Comparison of ENCODE assay signal across 10 cellular contexts in the genomic region with DNA sequence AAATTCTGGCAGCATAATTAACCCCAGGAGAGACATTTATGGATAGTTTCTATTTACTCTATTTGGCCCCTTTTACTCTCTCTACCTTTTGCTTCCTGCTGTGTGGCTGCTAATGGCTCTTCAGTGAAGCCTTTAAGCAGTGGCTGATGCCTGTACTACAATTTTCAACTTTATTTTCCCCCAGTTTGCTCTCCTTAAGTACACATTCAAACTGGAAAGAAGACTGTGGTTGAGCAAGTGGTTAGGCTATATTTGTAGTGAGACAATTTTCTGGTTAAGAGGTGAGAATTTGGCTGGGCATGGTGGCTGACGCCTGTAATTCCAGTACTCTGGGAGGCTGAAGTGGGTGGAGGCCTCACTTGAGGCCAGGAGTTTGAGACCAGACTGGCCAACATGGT. TPM values are rescaled to one million over a fixed set of nuclear protein-coding genes. Genes with fewer than 3 reads are reported as not detected.
DNase-seq lines count a peak whose midpoint lies in the region; ATAC-seq and TF ChIP-seq lines count a peak whose summit lies in the region.
"Had no signal": no experiment of that assay in that cellular context is flagged by ENCODE, and none has a peak within 500 bp of the region (broad histone marks: within the 10 kb centered on the region; RNA-seq: fewer than 3 reads in every experiment).

No MANE protein-coding gene starts in this region.

- H3K9me3 Mint-ChIP-seq in CD8-positive, alpha-beta memory T cell, result no peaks in the 10 kb centered on the region

- no peaks in the 10 kb centered on the region for H3K27me3 ChIP-seq in CD8-positive, alpha-beta memory T cell (ENCODE audit: insufficient read depth, low read length, poor library complexity, severe bottlenecking)
- no peaks in the 10 kb centered on the region for H3K27me3 ChIP-seq in mesenchymal stem cell (ENCODE audit: control insufficient read depth in 1 of 2, insufficient read depth in 1 of 2, low read length in 2 of 2)

- no peak overlapping the region for H4K8ac ChIP-seq in mesenchymal stem cell (ENCODE audit: low read length)

- H3K18ac ChIP-seq in mesenchymal stem cell (ENCODE audit: low read depth in 1 of 2, low read length in 2 of 2), result peak overlapping the region in 1 of 2 experiments; percentile 29

- H3K36me3 ChIP-seq in CD8-positive, alpha-beta memory T cell (ENCODE audit: insufficient read depth, low read length), result no peaks in the 10 kb centered on the region
- H3K36me3 ChIP-seq in mesenchymal stem cell (ENCODE audit: control insufficient read depth in 1 of 2, insufficient read depth in 2 of 2, low read depth in 1 of 2, low read length in 2 of 2), result peaks cover 2 to 9% of the 10 kb centered on the region in 2 experiments

- H3K4me2 ChIP-seq in mesenchymal stem cell (ENCODE audit: low read length, poor library complexity, severe bottlenecking), result no peak overlapping the region

- H3K27me3 Mint-ChIP-seq in CD8-positive, alpha-beta memory T cell, result no peaks in the 10 kb centered on the region

- no peak overlapping the region for H3K23ac ChIP-seq in mesenchymal stem cell (ENCODE audit: low read length in 2 of 2)

- H3K27ac Mint-ChIP-seq in CD8-positive, alpha-beta memory T cell, result peak overlapping the region in 7 of 8 donors; percentile 19 to 85 (median 56)

- WGBS in mesenchymal stem cell, result 95% methylated on average over 1 of the region's 1 CpG

- no peak overlapping the region for H2BK120ac ChIP-seq in mesenchymal stem cell (ENCODE audit: low read depth, low read length)

- H3K4me1 Mint-ChIP-seq in CD8-positive, alpha-beta memory T cell, result peaks cover 19 to 44% (median 34%) of the 10 kb centered on the region in 3 donors

- CTCF ChIA-PET in CD8-positive, alpha-beta memory T cell (lab: Charles Lee), result interaction anchor here (3.0 kb wide), 1 partner anchor 9 kb away, joined by 15 read pairs; a partner anchor contains a TSS

- no peak overlapping the region for H3K4me3 ChIP-seq in CD8-positive, alpha-beta memory T cell (ENCODE audit: low read length)
- no peak overlapping the region for H3K4me3 ChIP-seq in mesenchymal stem cell (ENCODE audit: insufficient read depth in 1 of 2, low read depth in 1 of 2, low read length in 2 of 2)

- POLR2A ChIA-PET in CD8-positive, alpha-beta memory T cell (lab: Charles Lee), result interaction anchor here (0.9 to 1.2 kb wide), 2 partner anchors 11 to 86 kb away, joined by 3 read pairs; no protein-coding TSS in a partner anchor

- H3K14ac ChIP-seq in mesenchymal stem cell (ENCODE audit: low read length in 2 of 2), result no peak overlapping the region

- peak overlapping the region in 1 of 2 experiments; percentile 33 for H2BK12ac ChIP-seq in mesenchymal stem cell (ENCODE audit: low read length in 2 of 2)

- no peak overlapping the region for H4K91ac ChIP-seq in mesenchymal stem cell (ENCODE audit: low read length)

- H2AFZ ChIP-seq in mesenchymal stem cell (ENCODE audit: low read depth, low read length), result no peak overlapping the region

- no peaks in the 10 kb centered on the region for H3K9me3 ChIP-seq in CD8-positive, alpha-beta memory T cell (ENCODE audit: low read length)
- H3K9me3 ChIP-seq in mesenchymal stem cell (ENCODE audit: control insufficient read depth, low read length), result no peaks in the 10 kb centered on the region

- peak overlapping the region; percentile 33 for H2AK5ac ChIP-seq in mesenchymal stem cell (ENCODE audit: low read length, severe bottlenecking)

- ATAC-seq in GM18870 (IDR thresholded peaks at IDR 0.05; ENCODE audit: unreplicated experiment), result peak; percentile 43
- no peak for ATAC-seq in HG03439 (IDR thresholded peaks at IDR 0.05; ENCODE audit: unreplicated experiment)
- ATAC-seq in GM18867 (IDR thresholded peaks at IDR 0.05; ENCODE audit: unreplicated experiment), result no peak
- no peak for ATAC-seq in HG03196 (IDR thresholded peaks at IDR 0.05; ENCODE audit: unreplicated experiment)

- H3K4me1 ChIP-seq in CD8-positive, alpha-beta memory T cell (ENCODE audit: insufficient read depth, low read length), result peaks cover 16% of the 10 kb centered on the region
- no peaks in the 10 kb centered on the region for H3K4me1 ChIP-seq in mesenchymal stem cell (ENCODE audit: control insufficient read depth, insufficient read depth, low read depth, low read length)

- peaks cover 4 to 12% (median 4%) of the 10 kb centered on the region in 3 donors for H3K36me3 Mint-ChIP-seq in CD8-positive, alpha-beta memory T cell

- TF ChIP-seq CTCF in VCaP (conservative IDR thresholded peaks at IDR 0.05), result no peak

- peak overlapping the region; percentile 20 for H3K9ac ChIP-seq in mesenchymal stem cell (ENCODE audit: low read length)

- peaks cover 18% of the 10 kb centered on the region for H3K79me1 ChIP-seq in mesenchymal stem cell (replicated peaks; ENCODE audit: low read length, poor library complexity, severe bottlenecking)

- no peak overlapping the region for H2BK5ac ChIP-seq in mesenchymal stem cell (ENCODE audit: low read depth, low read length, poor library complexity, severe bottlenecking)

- no peak overlapping the region for H3K4ac ChIP-seq in mesenchymal stem cell (ENCODE audit: low read depth in 1 of 2, low read length in 2 of 2)

- no peak overlapping the region for H3K27ac ChIP-seq in CD8-positive, alpha-beta memory T cell (ENCODE audit: low read depth, low read length)
- H3K27ac ChIP-seq in VCaP (peak overlapping the region; percentile 80), mesenchymal stem cell (ENCODE audit: low read length, poor library complexity, severe bottlenecking) (no peak overlapping the region)

- no peak overlapping the region for H2BK15ac ChIP-seq in mesenchymal stem cell (ENCODE audit: low read depth, poor library complexity, severe bottlenecking)

- peak overlapping the region in 5 of 7 donors; percentile 5 to 55 (median 25) for H3K4me3 Mint-ChIP-seq in CD8-positive, alpha-beta memory T cell

- no peak for DNase-seq in CD8-positive, alpha-beta memory T cell
- peak; percentile 38 for DNase-seq in mesenchymal stem cell
- DNase-seq in NCI-H526 (lab: John Stamatoyannopoulos, UW), result no peak
- DNase-seq: amygdala, NCI-H1048 had no signal

RNA-seq across cellular contexts. Expression of a gene that starts 8.5 kb away (rescaled TPM):
- 10 to 100 TPM; 23.4 to 24.5 TPM for total RNA-seq in CD8-positive, alpha-beta memory T cell
- polyA plus RNA-seq in CD8-positive, alpha-beta memory T cell, result 9.6 TPM
- polyA plus RNA-seq in mesenchymal stem cell (2013, experiment 1 of 2), result 9.5 TPM
- 9.7 TPM for polyA plus RNA-seq in mesenchymal stem cell (2013, experiment 2 of 2)
